Comparison of ENCODE assay signal across 12 cellular contexts in genomic region chr1:179310721-179311120, GRCh38. TPM values are rescaled to one million over a fixed set of nuclear protein-coding genes. Genes with fewer than 3 reads are reported as not detected.
DNase-seq lines count a peak whose midpoint lies in the region; ATAC-seq and TF ChIP-seq lines count a peak whose summit lies in the region.
"Had no signal": no experiment of that assay in that cellular context is flagged by ENCODE, and none has a peak within 500 bp of the region (broad histone marks: within the 10 kb centered on the region; RNA-seq: fewer than 3 reads in every experiment).

No MANE protein-coding gene starts in this region.

- H2AK5ac ChIP-seq in mesendoderm (ENCODE audit: low read length), result no peak overlapping the region

- H3K4ac ChIP-seq in mesendoderm (ENCODE audit: low read depth, low read length), result no peak overlapping the region

- no peak overlapping the region for H3K23ac ChIP-seq in mesendoderm (ENCODE audit: low read length)

- ATAC-seq in stimulated activated effector memory CD8-positive, alpha-beta T cell treated with anti-CD3 and anti-CD28 coated beads, Interleukin-12 subunit alpha, Interleukin-12 subunit beta, amount 100 ng/mL, for 72 hours, result peak; percentile 72
- no peak for ATAC-seq in GM21367 (IDR thresholded peaks at IDR 0.05; ENCODE audit: unreplicated experiment)
- ATAC-seq: stimulated activated naive B cell treated with anti-CD40 and anti-IgM and Interleukin-4, amounts not matched to agents 10 μg/mL and 1 μg/mL and 100 μg/mL, for 72 hours had no signal

- H3K56ac ChIP-seq in mesendoderm (ENCODE audit: low read length), result no peak overlapping the region

- peak overlapping the region; percentile 79 for H3K27ac ChIP-seq in RWPE1
- no peak overlapping the region for H3K27ac ChIP-seq in mesendoderm (ENCODE audit: low read depth, low read length)
- H3K27ac ChIP-seq: C4-2B had no signal

- peaks cover 52% of the 10 kb centered on the region for H3K4me1 Mint-ChIP-seq in activated naive CD4-positive, alpha-beta T cell treated with anti-CD3 and anti-CD28 coated beads, Interleukin-2, amount 50 U/mL, for 24 hours
- H3K4me1 Mint-ChIP-seq in activated naive CD4-positive, alpha-beta T cell treated with anti-CD3 and anti-CD28 coated beads, Interleukin-2, amount 10 ng/mL, durations not matched to agents 7 days and 5 days, result peaks cover 2% of the 10 kb centered on the region
- H3K4me1 Mint-ChIP-seq in stimulated activated effector memory CD8-positive, alpha-beta T cell treated with anti-CD3 and anti-CD28 coated beads, Interleukin-12 subunit alpha, Interleukin-12 subunit beta, amount 100 ng/mL, for 72 hours, result peaks cover 30% of the 10 kb centered on the region

- CTCF ChIA-PET in activated naive CD4-positive, alpha-beta T cell treated with anti-CD3 and anti-CD28 coated beads, Interleukin-2, amount 10 ng/mL, durations not matched to agents 7 days and 5 days (lab: Charles Lee), result no interaction called here
- CTCF ChIA-PET in RWPE1 (lab: Yijun Ruan, JAX), result interaction anchor here (0.6 to 0.8 kb wide), 2 partner anchors 208 to 1808 kb away, joined by 3 to 4 read pairs; no protein-coding TSS in a partner anchor

- no peak overlapping the region for H2BK5ac ChIP-seq in mesendoderm (ENCODE audit: low read length)

- H3K4me2 ChIP-seq in mesendoderm (ENCODE audit: low read length), result no peak overlapping the region

- WGBS in mesendoderm (ENCODE audit: extremely low coverage, insufficient coverage, low lambda C conversion rate), result no CpG with 5 or more reads among the region's 3 CpGs

- H3K36me3 ChIP-seq in mesendoderm (ENCODE audit: control insufficient read depth, insufficient read depth, low read length), result no peaks in the 10 kb centered on the region

- peaks cover 26% of the 10 kb centered on the region for H3K36me3 Mint-ChIP-seq in activated naive CD4-positive, alpha-beta T cell treated with anti-CD3 and anti-CD28 coated beads, Interleukin-2, amount 50 U/mL, for 24 hours
- peaks cover 43% of the 10 kb centered on the region for H3K36me3 Mint-ChIP-seq in activated naive CD4-positive, alpha-beta T cell treated with anti-CD3 and anti-CD28 coated beads, Interleukin-2, amount 10 ng/mL, durations not matched to agents 7 days and 5 days
- H3K36me3 Mint-ChIP-seq in stimulated activated effector memory CD8-positive, alpha-beta T cell treated with anti-CD3 and anti-CD28 coated beads, Interleukin-12 subunit alpha, Interleukin-12 subunit beta, amount 100 ng/mL, for 72 hours, result peaks cover 77% of the 10 kb centered on the region

- H3K4me3 Mint-ChIP-seq in activated naive CD4-positive, alpha-beta T cell treated with anti-CD3 and anti-CD28 coated beads, Interleukin-2, amount 50 U/mL, for 24 hours, result no peak overlapping the region
- no peak overlapping the region for H3K4me3 Mint-ChIP-seq in activated naive CD4-positive, alpha-beta T cell treated with anti-CD3 and anti-CD28 coated beads, Interleukin-2, amount 10 ng/mL, durations not matched to agents 7 days and 5 days
- H3K4me3 Mint-ChIP-seq in stimulated activated effector memory CD8-positive, alpha-beta T cell treated with anti-CD3 and anti-CD28 coated beads, Interleukin-12 subunit alpha, Interleukin-12 subunit beta, amount 100 ng/mL, for 72 hours, result no peak overlapping the region
- H3K4me3 Mint-ChIP-seq: stimulated activated naive B cell treated with anti-CD40 and anti-IgM and Interleukin-4, amounts not matched to agents 10 μg/mL and 1 μg/mL and 100 μg/mL, for 72 hours had no signal

- no peak overlapping the region for H4K8ac ChIP-seq in mesendoderm (ENCODE audit: low read depth, low read length)

- intact Hi-C loops in posterior cingulate gyrus (cut with DNase I), result no loop called here

- no peaks in the 10 kb centered on the region for H3K79me1 ChIP-seq in mesendoderm (ENCODE audit: low read length)

- POLR2A ChIA-PET in RWPE1 (lab: Yijun Ruan, JAX; ENCODE audit: low non-redundant PET), result no interaction called here

- H3K27me3 ChIP-seq in mesendoderm (ENCODE audit: insufficient read depth, low read length, poor library complexity), result no peaks in the 10 kb centered on the region

- no peak overlapping the region for H2BK15ac ChIP-seq in mesendoderm (replicated peaks; ENCODE audit: low read depth)

- H3K9me3 Mint-ChIP-seq in activated naive CD4-positive, alpha-beta T cell treated with anti-CD3 and anti-CD28 coated beads, Interleukin-2, amount 50 U/mL, for 24 hours, result no peaks in the 10 kb centered on the region
- H3K9me3 Mint-ChIP-seq in activated naive CD4-positive, alpha-beta T cell treated with anti-CD3 and anti-CD28 coated beads, Interleukin-2, amount 10 ng/mL, durations not matched to agents 7 days and 5 days, result no peaks in the 10 kb centered on the region
- no peaks in the 10 kb centered on the region for H3K9me3 Mint-ChIP-seq in stimulated activated effector memory CD8-positive, alpha-beta T cell treated with anti-CD3 and anti-CD28 coated beads, Interleukin-12 subunit alpha, Interleukin-12 subunit beta, amount 100 ng/mL, for 72 hours
- H3K9me3 Mint-ChIP-seq: stimulated activated naive B cell treated with anti-CD40 and anti-IgM and Interleukin-4, amounts not matched to agents 10 μg/mL and 1 μg/mL and 100 μg/mL, for 72 hours had no signal

- H2BK120ac ChIP-seq in mesendoderm (ENCODE audit: low read depth, low read length), result no peak overlapping the region

- no peaks in the 10 kb centered on the region for H3K79me2 ChIP-seq in mesendoderm (ENCODE audit: control insufficient read depth, insufficient read depth, low read length)

- no peak overlapping the region for H4K5ac ChIP-seq in mesendoderm (ENCODE audit: low read length)

- DNase-seq in activated naive CD4-positive, alpha-beta T cell treated with anti-CD3 and anti-CD28 coated beads, Interleukin-2, amount 10 ng/mL, durations not matched to agents 7 days and 5 days, result no peak
- DNase-seq in RWPE1 (ENCODE audit: low spot score) (peak; percentile 91), fibroblast of villous mesenchyme (ENCODE audit: low read depth) (peak; percentile 92), posterior cingulate gyrus (no peak), mesendoderm (no peak)
- DNase-seq in stimulated activated effector memory CD8-positive, alpha-beta T cell treated with anti-CD3 and anti-CD28 coated beads, Interleukin-12 subunit alpha, Interleukin-12 subunit beta, amount 100 ng/mL, for 72 hours (ENCODE audit: low spot score in 2 of 2), result no peak
- DNase-seq: NCI-H1092; small intestine; stimulated activated naive B cell treated with anti-CD40 and anti-IgM and Interleukin-4, amounts not matched to agents 10 μg/mL and 1 μg/mL and 100 μg/mL, for 72 hours had no signal

- no peaks in the 10 kb centered on the region for H3K4me1 ChIP-seq in mesendoderm (ENCODE audit: control insufficient read depth, low read depth, low read length)

- TF ChIP-seq CTCF in RWPE1 (conservative IDR thresholded peaks at IDR 0.05; ENCODE audit: low read depth) (no peak), fibroblast of villous mesenchyme (IDR thresholded peaks at IDR 0.05; ENCODE audit: insufficient read depth, low read depth, low read length) (no peak)

- no peaks in the 10 kb centered on the region for H3K27me3 Mint-ChIP-seq in activated naive CD4-positive, alpha-beta T cell treated with anti-CD3 and anti-CD28 coated beads, Interleukin-2, amount 50 U/mL, for 24 hours
- H3K27me3 Mint-ChIP-seq in activated naive CD4-positive, alpha-beta T cell treated with anti-CD3 and anti-CD28 coated beads, Interleukin-2, amount 10 ng/mL, durations not matched to agents 7 days and 5 days, result no peaks in the 10 kb centered on the region
- H3K27me3 Mint-ChIP-seq: stimulated activated naive B cell treated with anti-CD40 and anti-IgM and Interleukin-4, amounts not matched to agents 10 μg/mL and 1 μg/mL and 100 μg/mL, for 72 hours had no signal

- no peak overlapping the region for H3K18ac ChIP-seq in mesendoderm (ENCODE audit: low read length)

- peak overlapping the region; percentile 68 for H3K27ac Mint-ChIP-seq in activated naive CD4-positive, alpha-beta T cell treated with anti-CD3 and anti-CD28 coated beads, Interleukin-2, amount 50 U/mL, for 24 hours
- no peak overlapping the region for H3K27ac Mint-ChIP-seq in activated naive CD4-positive, alpha-beta T cell treated with anti-CD3 and anti-CD28 coated beads, Interleukin-2, amount 10 ng/mL, durations not matched to agents 7 days and 5 days
- H3K27ac Mint-ChIP-seq in stimulated activated effector memory CD8-positive, alpha-beta T cell treated with anti-CD3 and anti-CD28 coated beads, Interleukin-12 subunit alpha, Interleukin-12 subunit beta, amount 100 ng/mL, for 72 hours, result no peak overlapping the region
- H3K27ac Mint-ChIP-seq: stimulated activated naive B cell treated with anti-CD40 and anti-IgM and Interleukin-4, amounts not matched to agents 10 μg/mL and 1 μg/mL and 100 μg/mL, for 72 hours had no signal

- H3K9ac ChIP-seq in mesendoderm (ENCODE audit: low read length), result no peak overlapping the region

- H3K4me3 ChIP-seq in fibroblast of villous mesenchyme (ENCODE audit: low read depth, low read length), result no peak overlapping the region
- no peak overlapping the region for H3K4me3 ChIP-seq in mesendoderm (ENCODE audit: low read length)

RNA-seq across cellular contexts. Expression of gene SOAT1, which starts 17.1 kb away (rescaled TPM):
- 23.8 and 37.6 TPM in 2 replicates for total RNA-seq in fibroblast of villous mesenchyme
- polyA plus RNA-seq in mesendoderm (2013, experiment 1 of 2), result 4.3 TPM
- polyA plus RNA-seq in mesendoderm (2013, experiment 2 of 2), result 4.3 TPM

RNA-seq across cellular contexts. Expression of gene AXDND1, which starts 55.0 kb away (rescaled TPM):
- total RNA-seq in fibroblast of villous mesenchyme, result 0.64 TPM in 1 of 2 replicates, not detected in the other
- polyA plus RNA-seq in mesendoderm (2013, experiment 1 of 2), result 0.18 TPM
- polyA plus RNA-seq in mesendoderm (2013, experiment 2 of 2), result 0.03 TPM

Comparison
In these comparisons a context has a peak if more than half of its experiments do, and no peak if none do; other contexts are left out.
1. DNase-seq: peak in RWPE1 (single experiment) and fibroblast of villous mesenchyme (single experiment); none in activated naive CD4-positive, alpha-beta T cell treated with anti-CD3 and anti-CD28 coated beads, Interleukin-2, amount 10 ng/mL, durations not matched to agents 7 days and 5 days (single experiment), stimulated activated effector memory CD8-positive, alpha-beta T cell treated with anti-CD3 and anti-CD28 coated beads, Interleukin-12 subunit alpha, Interleukin-12 subunit beta, amount 100 ng/mL, for 72 hours (0 of 2), posterior cingulate gyrus (0 of 10) and mesendoderm (single experiment).